In genomic region chr11:66121453-66121852, GRCh38 we compare ENCODE assay signal across 22 cellular contexts. TPM values are rescaled to one million over a fixed set of nuclear protein-coding genes. Genes with fewer than 3 reads are reported as not detected.
A peak's percentile ranks its signal among the peaks of the same experiment; 100 is the strongest.
DNase-seq lines count a peak whose midpoint lies in the region; ATAC-seq and TF ChIP-seq lines count a peak whose summit lies in the region.
"Had no signal": no experiment of that assay in that cellular context is flagged by ENCODE, and none has a peak within 500 bp of the region (broad histone marks: within the 10 kb centered on the region; RNA-seq: fewer than 3 reads in every experiment).

No MANE protein-coding gene starts in this region.

- no peak overlapping the region for H2BK120ac ChIP-seq in mesendoderm (ENCODE audit: low read depth, low read length)

- H4K8ac ChIP-seq in mesendoderm (ENCODE audit: low read depth, low read length) = no peak overlapping the region

- H3K27me3 ChIP-seq in mesendoderm (ENCODE audit: insufficient read depth, low read length, poor library complexity) = no peaks in the 10 kb centered on the region
- H3K27me3 ChIP-seq in thyroid gland = no peaks in the 10 kb centered on the region
- H3K27me3 ChIP-seq: ascending aorta, MG63, ovary, Peyer's patch, right lobe of liver had no signal

- H2AK5ac ChIP-seq in mesendoderm (ENCODE audit: low read length) = no peak overlapping the region

- no peaks in the 10 kb centered on the region for H3K27me3 Mint-ChIP-seq in stimulated activated naive CD8-positive, alpha-beta T cell treated with anti-CD3 and anti-CD28 coated beads, Interleukin-15, Interleukin-2, amounts not matched to agents 100 ng/mL and 50 ng/mL, for 24 hours
- H3K27me3 Mint-ChIP-seq in stimulated activated naive CD8-positive, alpha-beta T cell treated with anti-CD3 and anti-CD28 coated beads, Interleukin-15, amount 100 ng/mL, for 72 hours = no peaks in the 10 kb centered on the region
- H3K27me3 Mint-ChIP-seq in T-cell = no peaks in the 10 kb centered on the region

- no peak for TF ChIP-seq POLR2A in thyroid gland (IDR thresholded peaks at IDR 0.05)

- no peak overlapping the region for H3K56ac ChIP-seq in mesendoderm (ENCODE audit: low read length)

- TF ChIP-seq CTCF in thyroid gland (IDR thresholded peaks at IDR 0.05) (no peak), GM13977 (IDR thresholded peaks at IDR 0.05; ENCODE audit: extremely low read depth, insufficient read depth, missing control alignments) (no peak)

- no peak overlapping the region for H4K5ac ChIP-seq in mesendoderm (ENCODE audit: low read length)

- H3K9ac ChIP-seq in mesendoderm (ENCODE audit: low read length) = no peak overlapping the region

- H2BK5ac ChIP-seq in mesendoderm (ENCODE audit: low read length) = no peak overlapping the region

- H3K18ac ChIP-seq in mesendoderm (ENCODE audit: low read length) = peak overlapping the region; percentile 85

- H3K27ac Mint-ChIP-seq in stimulated activated naive CD8-positive, alpha-beta T cell treated with anti-CD3 and anti-CD28 coated beads, Interleukin-15, Interleukin-2, amounts not matched to agents 100 ng/mL and 50 ng/mL, for 24 hours = peak overlapping the region; percentile 77
- H3K27ac Mint-ChIP-seq in stimulated activated naive CD8-positive, alpha-beta T cell treated with anti-CD3 and anti-CD28 coated beads, Interleukin-15, amount 100 ng/mL, for 72 hours = peak overlapping the region in 1 of 2 donors; percentile 28
- peak overlapping the region; percentile 70 to 84 for H3K27ac Mint-ChIP-seq in T-cell
- H3K27ac Mint-ChIP-seq in stimulated activated effector memory CD8-positive, alpha-beta T cell treated with anti-CD3 and anti-CD28 coated beads, Interleukin-12 subunit alpha, Interleukin-12 subunit beta, amount 100 ng/mL, for 72 hours = no peak overlapping the region

- H2BK15ac ChIP-seq in mesendoderm (replicated peaks; ENCODE audit: low read depth) = no peak overlapping the region

- H3K9me3 ChIP-seq in thyroid gland = no peaks in the 10 kb centered on the region
- H3K9me3 ChIP-seq: ascending aorta, lower lobe of right lung, MG63, ovary, Peyer's patch, right lobe of liver had no signal

- H3K36me3 ChIP-seq in mesendoderm (ENCODE audit: control insufficient read depth, insufficient read depth, low read length) (no peaks in the 10 kb centered on the region), thyroid gland (no peaks in the 10 kb centered on the region)
- H3K36me3 ChIP-seq: ascending aorta, lower lobe of right lung, MG63, ovary, Peyer's patch, right lobe of liver had no signal

- no peak overlapping the region for H3K4me2 ChIP-seq in mesendoderm (ENCODE audit: low read length)

- H3K79me1 ChIP-seq in mesendoderm (ENCODE audit: low read length) = peaks cover 2% of the 10 kb centered on the region

- no peak overlapping the region for H3K4ac ChIP-seq in mesendoderm (ENCODE audit: low read depth, low read length)

- H3K4me3 ChIP-seq in mesendoderm (ENCODE audit: low read length) (no peak overlapping the region), thyroid gland (replicated peaks in 1 of 3) (no peak overlapping the region)
- H3K4me3 ChIP-seq: ascending aorta, lower lobe of right lung, MG63, ovary, Peyer's patch, right lobe of liver had no signal

- intact Hi-C loops in thyroid gland (cut with DNase I) = no loop called here

- no peak overlapping the region for H3K4me3 Mint-ChIP-seq in stimulated activated naive CD8-positive, alpha-beta T cell treated with anti-CD3 and anti-CD28 coated beads, Interleukin-15, Interleukin-2, amounts not matched to agents 100 ng/mL and 50 ng/mL, for 24 hours
- H3K4me3 Mint-ChIP-seq in stimulated activated naive CD8-positive, alpha-beta T cell treated with anti-CD3 and anti-CD28 coated beads, Interleukin-15, amount 100 ng/mL, for 72 hours = no peak overlapping the region
- peak overlapping the region in 1 of 3 donors; percentile 21 for H3K4me3 Mint-ChIP-seq in T-cell
- no peak overlapping the region for H3K4me3 Mint-ChIP-seq in stimulated activated effector memory CD8-positive, alpha-beta T cell treated with anti-CD3 and anti-CD28 coated beads, Interleukin-12 subunit alpha, Interleukin-12 subunit beta, amount 100 ng/mL, for 72 hours

- WGBS in mesendoderm (ENCODE audit: extremely low coverage, insufficient coverage, low lambda C conversion rate) = no CpG with 5 or more reads among the region's 2 CpGs
- 36% methylated on average over 2 of the region's 2 CpGs for WGBS in thyroid gland, 2 donors

- DNase-seq in stimulated activated naive CD8-positive, alpha-beta T cell treated with anti-CD3 and anti-CD28 coated beads, Interleukin-15, amount 100 ng/mL, for 72 hours = no peak
- DNase-seq in T-cell = no peak
- no peak for DNase-seq in mesendoderm
- DNase-seq in thyroid gland = no peak
- no peak for DNase-seq in GM13977 (ENCODE audit: low spot score)
- no peak for DNase-seq in stimulated activated effector memory CD8-positive, alpha-beta T cell treated with anti-CD3 and anti-CD28 coated beads, Interleukin-12 subunit alpha, Interleukin-12 subunit beta, amount 100 ng/mL, for 72 hours (ENCODE audit: low spot score in 2 of 2)
- no peak for DNase-seq in DMS 273 treated with DMSO at 0.1 percent for 48 hours (lab: John Stamatoyannopoulos, UW)
- DNase-seq: activated naive CD4-positive, alpha-beta T cell treated with anti-CD3 and anti-CD28 coated beads, Interleukin-2, amount 50 U/mL, for 16 hours; erythroblast; foreskin melanocyte; HCEC 1CT; hippocampal formation; lower lobe of right lung; MG63; NCI-H1417 treated with DMSO at 0.1 percent for 48 hours; NCI-H524; NK-92 treated with Interleukin-12 subunit alpha and Interleukin-12 subunit beta, amount 100 ng/mL, for 24 hours; ovary; Peyer's patch; right lobe of liver had no signal

- no peak for ATAC-seq in stimulated activated naive CD8-positive, alpha-beta T cell treated with anti-CD3 and anti-CD28 coated beads, Interleukin-15, amount 100 ng/mL, for 72 hours
- ATAC-seq in T-cell (replicated peaks in 1 of 4) = no peak
- ATAC-seq in stimulated activated effector memory CD8-positive, alpha-beta T cell treated with anti-CD3 and anti-CD28 coated beads, Interleukin-12 subunit alpha, Interleukin-12 subunit beta, amount 100 ng/mL, for 72 hours = no peak
- ATAC-seq: lower lobe of right lung, right lobe of liver had no signal

- peaks cover 1% of the 10 kb centered on the region for H3K79me2 ChIP-seq in mesendoderm (ENCODE audit: control insufficient read depth, insufficient read depth, low read length)

- H3K23ac ChIP-seq in mesendoderm (ENCODE audit: low read length) = no peak overlapping the region

- peaks cover 3% of the 10 kb centered on the region for H3K36me3 Mint-ChIP-seq in stimulated activated naive CD8-positive, alpha-beta T cell treated with anti-CD3 and anti-CD28 coated beads, Interleukin-15, Interleukin-2, amounts not matched to agents 100 ng/mL and 50 ng/mL, for 24 hours (ENCODE audit: low read depth)
- peaks cover 8% of the 10 kb centered on the region for H3K36me3 Mint-ChIP-seq in T-cell
- H3K36me3 Mint-ChIP-seq in stimulated activated effector memory CD8-positive, alpha-beta T cell treated with anti-CD3 and anti-CD28 coated beads, Interleukin-12 subunit alpha, Interleukin-12 subunit beta, amount 100 ng/mL, for 72 hours = peaks cover 5% of the 10 kb centered on the region

- H3K27ac ChIP-seq in mesendoderm (ENCODE audit: low read depth, low read length) = no peak overlapping the region
- peak overlapping the region; percentile 42 to 82 (median 65) for H3K27ac ChIP-seq in thyroid gland
- H3K27ac ChIP-seq: ascending aorta, lower lobe of right lung, ovary, Peyer's patch had no signal

- CTCF ChIA-PET in T-cell (lab: Charles Lee) = no interaction called here

- in situ Hi-C loops in GM13977 (cut with MboI; ENCODE audit: low pct_unique_long_range_greater_than_20kb, low sequenced_read_pairs, unreplicated experiment) = no loop called here

- H3K4me1 Mint-ChIP-seq in stimulated activated naive CD8-positive, alpha-beta T cell treated with anti-CD3 and anti-CD28 coated beads, Interleukin-15, Interleukin-2, amounts not matched to agents 100 ng/mL and 50 ng/mL, for 24 hours (ENCODE audit: low read depth) = peaks cover 91% of the 10 kb centered on the region
- peaks cover 89% of the 10 kb centered on the region for H3K4me1 Mint-ChIP-seq in stimulated activated naive CD8-positive, alpha-beta T cell treated with anti-CD3 and anti-CD28 coated beads, Interleukin-15, amount 100 ng/mL, for 72 hours
- peaks cover 91 to 92% (median 91%) of the 10 kb centered on the region in 3 donors for H3K4me1 Mint-ChIP-seq in T-cell
- peaks cover 71% of the 10 kb centered on the region for H3K4me1 Mint-ChIP-seq in stimulated activated effector memory CD8-positive, alpha-beta T cell treated with anti-CD3 and anti-CD28 coated beads, Interleukin-12 subunit alpha, Interleukin-12 subunit beta, amount 100 ng/mL, for 72 hours

- peaks cover 15% of the 10 kb centered on the region for H3K4me1 ChIP-seq in mesendoderm (ENCODE audit: control insufficient read depth, low read depth, low read length)
- peaks cover 65 to 73% of the 10 kb centered on the region in 2 donors for H3K4me1 ChIP-seq in thyroid gland
- H3K4me1 ChIP-seq: right lobe of liver had no signal

- H3K9me3 Mint-ChIP-seq in stimulated activated naive CD8-positive, alpha-beta T cell treated with anti-CD3 and anti-CD28 coated beads, Interleukin-15, Interleukin-2, amounts not matched to agents 100 ng/mL and 50 ng/mL, for 24 hours = no peaks in the 10 kb centered on the region
- no peaks in the 10 kb centered on the region for H3K9me3 Mint-ChIP-seq in stimulated activated naive CD8-positive, alpha-beta T cell treated with anti-CD3 and anti-CD28 coated beads, Interleukin-15, amount 100 ng/mL, for 72 hours
- H3K9me3 Mint-ChIP-seq in T-cell = no peaks in the 10 kb centered on the region
- no peaks in the 10 kb centered on the region for H3K9me3 Mint-ChIP-seq in stimulated activated effector memory CD8-positive, alpha-beta T cell treated with anti-CD3 and anti-CD28 coated beads, Interleukin-12 subunit alpha, Interleukin-12 subunit beta, amount 100 ng/mL, for 72 hours

- POLR2A ChIA-PET in T-cell (lab: Charles Lee) = no interaction called here

RNA-seq across cellular contexts. Expression of gene PACS1, which starts 51.4 kb away (rescaled TPM):
- total RNA-seq in T-cell (100 to 1,000 TPM; 222 to 268 (median 236) TPM), thyroid gland (10 to 100 TPM; 39.6 to 67.7 (median 59.7) TPM)
- polyA plus RNA-seq in mesendoderm (2013, experiment 1 of 2) = 20.2 TPM
- polyA plus RNA-seq in mesendoderm (2013, experiment 2 of 2) = 20.8 TPM
